In the genomic region with DNA sequence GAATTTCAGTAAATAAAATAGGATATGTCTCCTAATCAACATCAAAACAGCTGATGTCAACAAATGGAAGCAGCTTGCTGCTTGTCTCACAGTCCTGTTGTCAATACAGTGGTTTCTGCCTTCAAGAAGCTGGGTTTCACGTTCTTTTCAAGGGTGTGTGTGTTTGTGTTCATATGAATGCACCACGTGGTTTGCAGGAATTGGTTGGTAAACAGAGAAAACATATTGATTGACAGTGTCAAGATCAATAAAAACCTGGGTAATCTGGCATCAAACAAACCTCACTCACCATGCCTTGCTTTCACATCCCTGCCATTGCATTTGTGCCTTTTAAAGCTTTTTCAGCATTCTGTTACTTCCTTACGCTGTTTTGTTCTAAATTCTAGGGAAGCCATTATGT, we compare ENCODE assay signal across 36 cellular contexts.
"Had no signal": no experiment of that assay in that cellular context is flagged by ENCODE, and none has a peak within 500 bp of the region (broad histone marks: within the 10 kb centered on the region; RNA-seq: fewer than 3 reads in every experiment).

No MANE protein-coding gene starts in this region.

- DNase-seq: activated B cell treated with CpG ODN at 0.5 μM for 24 hours; activated CD4-positive, alpha-beta memory T cell treated with anti-CD3 and anti-CD28 coated beads, Interleukin-2, amount 10 ng/mL, durations not matched to agents 7 days and 5 days; activated CD4-positive, alpha-beta T cell treated with anti-CD3 and anti-CD28 coated beads for 4 hours; activated CD4-positive, alpha-beta T cell treated with anti-CD3 and anti-CD28 coated beads, Interleukin-2, amount 10 ng/mL, durations not matched to agents 7 days and 5 days; activated CD4-positive, alpha-beta T cell treated with anti-CD3 and anti-CD28 coated beads, Interleukin-2, amount 50 U/mL, for 48 hours; activated CD4-positive, CD25-positive, alpha-beta regulatory T cell treated with anti-CD3 and anti-CD28 coated beads, Interleukin-2, amount 50 U/mL, for 72 hours; activated CD8-positive, alpha-beta memory T cell treated with anti-CD3 and anti-CD28 coated beads for 24 hours; activated CD8-positive, alpha-beta memory T cell treated with anti-CD3 and anti-CD28 coated beads, Interleukin-2, amount 10 ng/mL, durations not matched to agents 7 days and 5 days; activated CD8-positive, alpha-beta memory T cell treated with anti-CD3 and anti-CD28 coated beads, Interleukin-2, amount 50 U/mL, for 48 hours; activated CD8-positive, alpha-beta T cell treated with anti-CD3 and anti-CD28 coated beads, Interleukin-2, amount 10 ng/mL, durations not matched to agents 7 days and 5 days; activated effector memory CD4-positive, alpha-beta T cell treated with Interleukin-2 at 50 U/mL for 16 hours; activated gamma-delta T cell; activated naive CD4-positive, alpha-beta T cell treated with anti-CD3 and anti-CD28 coated beads, Interleukin-2, amount 10 ng/mL, durations not matched to agents 7 days and 5 days; activated naive CD4-positive, alpha-beta T cell treated with Interleukin-2 at 50 U/mL for 16 hours; activated naive CD8-positive, alpha-beta T cell treated with anti-CD3 and anti-CD28 coated beads, Interleukin-2, amount 10 ng/mL, durations not matched to agents 7 days and 5 days; activated naive CD8-positive, alpha-beta T cell treated with anti-CD3 and anti-CD28 coated beads, Interleukin-2, amount 50 U/mL, for 24 hours; activated T-cell treated with anti-CD3 and anti-CD28 coated beads, Interleukin-2, amount 50 U/mL, for 24 hours; activated T-cell treated with anti-CD3 and anti-CD28 coated beads, Interleukin-2, amount 50 U/mL, for 48 hours; amygdala; anterior cingulate cortex; caudate nucleus; T-helper 1 cell; T-helper 2 cell; T-helper 9 cell had no signal

- H3K4me1 ChIP-seq: ascending aorta had no signal

- H3K9me3 ChIP-seq: ascending aorta had no signal

- H3K27me3 ChIP-seq: ascending aorta, cardiac muscle cell had no signal

- H3K9me3 Mint-ChIP-seq: activated B cell treated with CpG ODN at 0.5 μM for 24 hours; activated CD4-positive, alpha-beta T cell treated with anti-CD3 and anti-CD28 coated beads, Interleukin-2, amount 10 ng/mL, durations not matched to agents 7 days and 5 days; activated naive CD4-positive, alpha-beta T cell treated with anti-CD3 and anti-CD28 coated beads, Interleukin-2, amount 10 ng/mL, durations not matched to agents 7 days and 5 days; activated naive CD4-positive, alpha-beta T cell treated with anti-CD3 and anti-CD28 coated beads, Interleukin-2, amount 50 U/mL, for 24 hours; activated naive CD8-positive, alpha-beta T cell treated with anti-CD3 and anti-CD28 coated beads, Interleukin-2, amount 10 ng/mL, durations not matched to agents 7 days and 5 days; activated naive CD8-positive, alpha-beta T cell treated with anti-CD3 and anti-CD28 coated beads, Interleukin-2, amount 50 U/mL, for 24 hours; brain; central memory CD8-positive, alpha-beta T cell; T-helper 1 cell treated with Interleukin-12 subunit alpha and Interleukin-12 subunit beta and Interleukin-4 antibody, amounts not matched to agents 30 μg/mL and 1 μg/mL, for 36 hours had no signal

- H3K4me3 Mint-ChIP-seq: activated B cell treated with CpG ODN at 0.5 μM for 24 hours; activated CD4-positive, alpha-beta memory T cell treated with anti-CD3 and anti-CD28 coated beads, Interleukin-2, amount 10 ng/mL, durations not matched to agents 7 days and 5 days; activated CD4-positive, alpha-beta T cell treated with anti-CD3 and anti-CD28 coated beads, Interleukin-2, amount 10 ng/mL, durations not matched to agents 7 days and 5 days; activated CD8-positive, alpha-beta memory T cell treated with anti-CD3 and anti-CD28 coated beads, Interleukin-2, amount 10 ng/mL, durations not matched to agents 7 days and 5 days; activated CD8-positive, alpha-beta T cell treated with anti-CD3 and anti-CD28 coated beads, Interleukin-2, amount 10 ng/mL, durations not matched to agents 7 days and 5 days; activated naive CD4-positive, alpha-beta T cell treated with anti-CD3 and anti-CD28 coated beads, Interleukin-2, amount 10 ng/mL, durations not matched to agents 7 days and 5 days; activated naive CD4-positive, alpha-beta T cell treated with anti-CD3 and anti-CD28 coated beads, Interleukin-2, amount 50 U/mL, for 24 hours; activated naive CD8-positive, alpha-beta T cell; activated naive CD8-positive, alpha-beta T cell treated with anti-CD3 and anti-CD28 coated beads, Interleukin-2, amount 10 ng/mL, durations not matched to agents 7 days and 5 days; activated naive CD8-positive, alpha-beta T cell treated with anti-CD3 and anti-CD28 coated beads, Interleukin-2, amount 50 U/mL, for 24 hours; activated T-cell treated with anti-CD3 and anti-CD28 coated beads, Interleukin-2, amount 50 U/mL, for 24 hours; brain; central memory CD8-positive, alpha-beta T cell; T-helper 1 cell treated with Interleukin-12 subunit alpha and Interleukin-12 subunit beta and Interleukin-4 antibody, amounts not matched to agents 30 μg/mL and 1 μg/mL, for 36 hours; T-helper 2 cell treated with Interferon-gamma antibody and Interleukin-4, amounts not matched to agents 5 μg/mL and 100 μg/mL, for 36 hours had no signal

- H3K4me3 ChIP-seq: ascending aorta, cardiac muscle cell had no signal

- H3K27ac ChIP-seq: ascending aorta, cardiac muscle cell, VCaP had no signal

- H3K27ac Mint-ChIP-seq: activated B cell treated with CpG ODN at 0.5 μM for 24 hours; activated CD4-positive, alpha-beta memory T cell treated with anti-CD3 and anti-CD28 coated beads, Interleukin-2, amount 10 ng/mL, durations not matched to agents 7 days and 5 days; activated CD4-positive, alpha-beta T cell treated with anti-CD3 and anti-CD28 coated beads, Interleukin-2, amount 10 ng/mL, durations not matched to agents 7 days and 5 days; activated CD8-positive, alpha-beta memory T cell treated with anti-CD3 and anti-CD28 coated beads, Interleukin-2, amount 10 ng/mL, durations not matched to agents 7 days and 5 days; activated CD8-positive, alpha-beta T cell treated with anti-CD3 and anti-CD28 coated beads, Interleukin-2, amount 10 ng/mL, durations not matched to agents 7 days and 5 days; activated naive CD4-positive, alpha-beta T cell treated with anti-CD3 and anti-CD28 coated beads, Interleukin-2, amount 10 ng/mL, durations not matched to agents 7 days and 5 days; activated naive CD4-positive, alpha-beta T cell treated with anti-CD3 and anti-CD28 coated beads, Interleukin-2, amount 50 U/mL, for 24 hours; activated naive CD8-positive, alpha-beta T cell; activated naive CD8-positive, alpha-beta T cell treated with anti-CD3 and anti-CD28 coated beads, Interleukin-2, amount 10 ng/mL, durations not matched to agents 7 days and 5 days; activated naive CD8-positive, alpha-beta T cell treated with anti-CD3 and anti-CD28 coated beads, Interleukin-2, amount 50 U/mL, for 24 hours; activated T-cell treated with anti-CD3 and anti-CD28 coated beads, Interleukin-2, amount 50 U/mL, for 24 hours; activated T-helper 2 cell treated with anti-CD3 and anti-CD28 coated beads, Interferon-gamma antibody, Interleukin-2, Interleukin-4, amounts not matched to agents 10 μg/mL and 5 μg/mL and 100 μg/mL, durations not matched to agents 14 hours and 24 hours and 36 hours; brain; T-helper 1 cell treated with Interleukin-12 subunit alpha and Interleukin-12 subunit beta and Interleukin-4 antibody, amounts not matched to agents 30 μg/mL and 1 μg/mL, for 36 hours; T-helper 2 cell treated with Interferon-gamma antibody and Interleukin-4, amounts not matched to agents 5 μg/mL and 100 μg/mL, for 36 hours had no signal

- H3K27me3 Mint-ChIP-seq: activated B cell treated with CpG ODN at 0.5 μM for 24 hours; activated CD4-positive, alpha-beta memory T cell treated with anti-CD3 and anti-CD28 coated beads, Interleukin-2, amount 10 ng/mL, durations not matched to agents 7 days and 5 days; activated CD4-positive, alpha-beta T cell treated with anti-CD3 and anti-CD28 coated beads, Interleukin-2, amount 10 ng/mL, durations not matched to agents 7 days and 5 days; activated CD8-positive, alpha-beta memory T cell treated with anti-CD3 and anti-CD28 coated beads, Interleukin-2, amount 10 ng/mL, durations not matched to agents 7 days and 5 days; activated naive CD4-positive, alpha-beta T cell treated with anti-CD3 and anti-CD28 coated beads, Interleukin-2, amount 10 ng/mL, durations not matched to agents 7 days and 5 days; activated naive CD4-positive, alpha-beta T cell treated with anti-CD3 and anti-CD28 coated beads, Interleukin-2, amount 50 U/mL, for 24 hours; activated naive CD8-positive, alpha-beta T cell; activated naive CD8-positive, alpha-beta T cell treated with anti-CD3 and anti-CD28 coated beads, Interleukin-2, amount 10 ng/mL, durations not matched to agents 7 days and 5 days; activated naive CD8-positive, alpha-beta T cell treated with anti-CD3 and anti-CD28 coated beads, Interleukin-2, amount 50 U/mL, for 24 hours; activated T-cell treated with anti-CD3 and anti-CD28 coated beads, Interleukin-2, amount 50 U/mL, for 24 hours; central memory CD8-positive, alpha-beta T cell had no signal

- FAIRE-seq: bronchial epithelial cell, TTC549 had no signal

- H3K36me3 ChIP-seq: ascending aorta, cardiac muscle cell had no signal

- H3K36me3 Mint-ChIP-seq: activated CD8-positive, alpha-beta memory T cell treated with anti-CD3 and anti-CD28 coated beads, Interleukin-2, amount 10 ng/mL, durations not matched to agents 7 days and 5 days; activated naive CD4-positive, alpha-beta T cell treated with anti-CD3 and anti-CD28 coated beads, Interleukin-2, amount 10 ng/mL, durations not matched to agents 7 days and 5 days; activated naive CD4-positive, alpha-beta T cell treated with anti-CD3 and anti-CD28 coated beads, Interleukin-2, amount 50 U/mL, for 24 hours; activated naive CD8-positive, alpha-beta T cell; activated naive CD8-positive, alpha-beta T cell treated with anti-CD3 and anti-CD28 coated beads, Interleukin-2, amount 10 ng/mL, durations not matched to agents 7 days and 5 days; brain had no signal

- H3K4me1 Mint-ChIP-seq: activated B cell treated with CpG ODN at 0.5 μM for 24 hours; activated CD4-positive, alpha-beta memory T cell treated with anti-CD3 and anti-CD28 coated beads, Interleukin-2, amount 10 ng/mL, durations not matched to agents 7 days and 5 days; activated CD4-positive, alpha-beta T cell treated with anti-CD3 and anti-CD28 coated beads, Interleukin-2, amount 10 ng/mL, durations not matched to agents 7 days and 5 days; activated CD8-positive, alpha-beta memory T cell treated with anti-CD3 and anti-CD28 coated beads, Interleukin-2, amount 10 ng/mL, durations not matched to agents 7 days and 5 days; activated naive CD4-positive, alpha-beta T cell treated with anti-CD3 and anti-CD28 coated beads, Interleukin-2, amount 10 ng/mL, durations not matched to agents 7 days and 5 days; activated naive CD4-positive, alpha-beta T cell treated with anti-CD3 and anti-CD28 coated beads, Interleukin-2, amount 50 U/mL, for 24 hours; activated naive CD8-positive, alpha-beta T cell treated with anti-CD3 and anti-CD28 coated beads, Interleukin-2, amount 10 ng/mL, durations not matched to agents 7 days and 5 days; activated naive CD8-positive, alpha-beta T cell treated with anti-CD3 and anti-CD28 coated beads, Interleukin-2, amount 50 U/mL, for 24 hours; central memory CD8-positive, alpha-beta T cell had no signal
